ENCODE assay signal across 12 cellular contexts in genomic region chr1:208475449-208475848, GRCh38.
DNase-seq lines count a peak whose midpoint lies in the region; ATAC-seq and TF ChIP-seq lines count a peak whose summit lies in the region.
"Had no signal": no experiment of that assay in that cellular context is flagged by ENCODE, and none has a peak within 500 bp of the region (broad histone marks: within the 10 kb centered on the region; RNA-seq: fewer than 3 reads in every experiment).

No MANE protein-coding gene starts in this region.

- DNase-seq in GM23338 (ENCODE audit: low spot score) (no peak), RKO (ENCODE audit: low spot score) (peak; percentile 73), foreskin keratinocyte (peak; percentile 34 to 71), pons (ENCODE audit: low spot score) (peak; percentile 4), SK-N-DZ (ENCODE audit: low spot score) (no peak), GM13976 (ENCODE audit: low spot score) (no peak), NCI-H526 treated with DMSO at 0.1 percent for 48 hours (lab: John Stamatoyannopoulos, UW) (no peak)
- DNase-seq: activated naive CD8-positive, alpha-beta T cell treated with anti-CD3 and anti-CD28 coated beads, Interleukin-2, amount 10 ng/mL, durations not matched to agents 7 days and 5 days; H9; islet precursor cell; NCI-H526; ovary had no signal

- no peaks in the 10 kb centered on the region for H4K20me1 ChIP-seq in GM23338 (replicated peaks; ENCODE audit: insufficient read depth)

- no peaks in the 10 kb centered on the region for H3F3A ChIP-seq in GM23338 (replicated peaks; ENCODE audit: low read depth)

- no peak overlapping the region for H3K4me3 Mint-ChIP-seq in GM23338
- H3K4me3 Mint-ChIP-seq: activated naive CD8-positive, alpha-beta T cell treated with anti-CD3 and anti-CD28 coated beads, Interleukin-2, amount 10 ng/mL, durations not matched to agents 7 days and 5 days; H9 had no signal

- H3K27ac ChIP-seq in GM23338 (ENCODE audit: low read depth), result no peak overlapping the region
- H3K27ac ChIP-seq in foreskin keratinocyte, result no peak overlapping the region
- H3K27ac ChIP-seq: ovary had no signal

- 0 out of 2 replicates have a peak overlapping the region, but pooled peaks have one; percentile 4 for H2AFZ ChIP-seq in GM23338

- H3K36me3 Mint-ChIP-seq in GM23338 (ENCODE audit: low read depth), result no peaks in the 10 kb centered on the region
- H3K36me3 Mint-ChIP-seq: activated naive CD8-positive, alpha-beta T cell treated with anti-CD3 and anti-CD28 coated beads, Interleukin-2, amount 10 ng/mL, durations not matched to agents 7 days and 5 days had no signal

- H3K27me3 ChIP-seq in GM23338 (ENCODE audit: insufficient read depth), result no peaks in the 10 kb centered on the region
- no peaks in the 10 kb centered on the region for H3K27me3 ChIP-seq in foreskin keratinocyte
- H3K27me3 ChIP-seq: ovary had no signal

- in situ Hi-C loops in GM13976 (cut with MboI; ENCODE audit: low sequenced_read_pairs, unreplicated experiment), result no loop called here

- peaks cover 20% of the 10 kb centered on the region for H3K4me1 Mint-ChIP-seq in GM23338
- H3K4me1 Mint-ChIP-seq: activated naive CD8-positive, alpha-beta T cell treated with anti-CD3 and anti-CD28 coated beads, Interleukin-2, amount 10 ng/mL, durations not matched to agents 7 days and 5 days had no signal

- H3K4me3 ChIP-seq in GM23338, result no peak overlapping the region
- H3K4me3 ChIP-seq: ovary had no signal

- no peak for TF ChIP-seq CTCF in GM23338 (conservative IDR thresholded peaks at IDR 0.05; ENCODE audit: low read depth in 2 of 2)
- no peak for TF ChIP-seq CTCF in foreskin keratinocyte (conservative IDR thresholded peaks at IDR 0.05)
- no peak for TF ChIP-seq CTCF in GM13976 (IDR thresholded peaks at IDR 0.05; ENCODE audit: borderline replicate concordance, control extremely low read depth, extremely low read depth, insufficient read depth, missing control alignments)

- no peak overlapping the region for H3K27ac Mint-ChIP-seq in GM23338
- H3K27ac Mint-ChIP-seq: activated naive CD8-positive, alpha-beta T cell treated with anti-CD3 and anti-CD28 coated beads, Interleukin-2, amount 10 ng/mL, durations not matched to agents 7 days and 5 days; H9 had no signal

- no peaks in the 10 kb centered on the region for H3K79me2 ChIP-seq in GM23338 (replicated peaks; ENCODE audit: insufficient read depth)

- ATAC-seq in GM23338, result no peak
- ATAC-seq in foreskin keratinocyte, result peak; percentile 77

- H3K9me2 ChIP-seq in GM23338 (ENCODE audit: insufficient read depth), result 0 out of 2 replicates have a peak, but pooled peaks cover 2% of the 10 kb centered on the region

- H3K36me3 ChIP-seq in GM23338 (ENCODE audit: insufficient read depth), result no peaks in the 10 kb centered on the region
- H3K36me3 ChIP-seq: ovary had no signal

- H3K27me3 Mint-ChIP-seq in GM23338 (ENCODE audit: insufficient read depth, low read depth, poor library complexity), result peaks cover 3% of the 10 kb centered on the region
- H3K27me3 Mint-ChIP-seq: activated naive CD8-positive, alpha-beta T cell treated with anti-CD3 and anti-CD28 coated beads, Interleukin-2, amount 10 ng/mL, durations not matched to agents 7 days and 5 days had no signal

- peaks cover 3% of the 10 kb centered on the region; the same call in 1 of the 2 replicates for H3K4me1 ChIP-seq in GM23338 (ENCODE audit: insufficient read depth)
- H3K4me1 ChIP-seq in foreskin keratinocyte, result peaks cover 6% of the 10 kb centered on the region

- H3K4me2 ChIP-seq in GM23338, result no peak overlapping the region

- no peaks in the 10 kb centered on the region for H3K9me3 Mint-ChIP-seq in GM23338
- H3K9me3 Mint-ChIP-seq: activated naive CD8-positive, alpha-beta T cell treated with anti-CD3 and anti-CD28 coated beads, Interleukin-2, amount 10 ng/mL, durations not matched to agents 7 days and 5 days; H9 had no signal

TF ChIP-seq in GM23338, 12 proteins besides CTCF, POLR2A, EP300 and RAD21:
- TF ChIP-seq JUNB (IDR thresholded peaks at IDR 0.05; ENCODE audit: unreplicated experiment) (no peak), ETS1 (IDR thresholded peaks at IDR 0.05) (no peak), POLR2AphosphoS5 (IDR thresholded peaks at IDR 0.05; ENCODE audit: low read depth) (no peak), ZNF462 (CRISPR knock-in tag; IDR thresholded peaks at IDR 0.05) (no peak), CREB1 (CRISPR knock-in tag; IDR thresholded peaks at IDR 0.05; ENCODE audit: low read depth) (no peak), ZNF331 (CRISPR knock-in tag; IDR thresholded peaks at IDR 0.05; ENCODE audit: low read depth) (no peak), EZH2phosphoT487 (IDR thresholded peaks at IDR 0.05; ENCODE audit: unreplicated experiment) (no peak), ZNF114 (CRISPR knock-in tag; IDR thresholded peaks at IDR 0.05) (no peak), NANOG (IDR thresholded peaks at IDR 0.05; ENCODE audit: borderline replicate concordance) (no peak)

Comparison
In these comparisons a context has a peak if more than half of its experiments do, and no peak if none do; other contexts are left out.
1. DNase-seq: peak in RKO (single experiment), foreskin keratinocyte (2 of 2) and pons (single experiment); none in GM23338 (single experiment), SK-N-DZ (single experiment), GM13976 (single experiment) and NCI-H526 treated with DMSO at 0.1 percent for 48 hours (single experiment).